Comparison of ENCODE assay signal across 1 cellular context in genomic region chr21:43211085-43212071, GRCh38.
TF ChIP-seq lines count a peak whose summit lies in the region.

No MANE protein-coding gene starts in this region.

TF ChIP-seq in liver, 16 proteins besides CTCF, POLR2A, EP300 and RAD21 (continued from another document):
- no peak for TF ChIP-seq GABPA (IDR thresholded peaks at IDR 0.05 in 1 of 2, conservative IDR thresholded peaks at IDR 0.05 in 1 of 2)
- TF ChIP-seq RXRA (IDR thresholded peaks at IDR 0.05), result peak; percentile 86 to 90
- no peak for TF ChIP-seq FOXA1 (IDR thresholded peaks at IDR 0.05)
